ENCODE assay signal across 16 cellular contexts in genomic region chr3:98779936-98780335, GRCh38. TPM values are rescaled to one million over a fixed set of nuclear protein-coding genes. Genes with fewer than 3 reads are reported as not detected.
DNase-seq lines count a peak whose midpoint lies in the region; ATAC-seq, FAIRE-seq and TF ChIP-seq lines count a peak whose summit lies in the region.
"Had no signal": no experiment of that assay in that cellular context is flagged by ENCODE, and none has a peak within 500 bp of the region (broad histone marks: within the 10 kb centered on the region; RNA-seq: fewer than 3 reads in every experiment).

No MANE protein-coding gene starts in this region.

- no peak for TF ChIP-seq POLR2A in endothelial cell of umbilical vein (IDR thresholded peaks at IDR 0.05; ENCODE audit: low read depth, low read length)

- peak overlapping the region; percentile 75 for H3K4me2 ChIP-seq in endothelial cell of umbilical vein (ENCODE audit: insufficient read depth, low read length)

- H3K79me2 ChIP-seq in endothelial cell of umbilical vein (ENCODE audit: control insufficient read depth, insufficient read depth, low read length), result no peaks in the 10 kb centered on the region

- no peak for TF ChIP-seq CTCF in endothelial cell of umbilical vein (IDR thresholded peaks at IDR 0.05; ENCODE audit: extremely low read depth in 1 of 2, insufficient read depth in 1 of 2, low read depth in 1 of 2, low read length in 2 of 2)

- H3K9ac ChIP-seq in endothelial cell of umbilical vein (replicated peaks; ENCODE audit: extremely low read depth, insufficient read depth, low read length), result peak overlapping the region; percentile 89

- H3K9me1 ChIP-seq in endothelial cell of umbilical vein (replicated peaks; ENCODE audit: control insufficient read depth, extremely low read depth, insufficient read depth, low read length), result no peaks in the 10 kb centered on the region

- no peaks in the 10 kb centered on the region for H3K9me3 ChIP-seq in endothelial cell of umbilical vein (replicated peaks; ENCODE audit: control insufficient read depth, insufficient read depth, low read length)
- H3K9me3 ChIP-seq: mucosa of descending colon, vagina had no signal

- POLR2A ChIA-PET in endothelial cell of umbilical vein (lab: Charles Lee), result interaction anchor here (0.6 to 1.7 kb wide), 2 partner anchors 16 to 178 kb away, joined by 3 to 6 read pairs; no protein-coding TSS in a partner anchor

- dilution Hi-C loops in endothelial cell of umbilical vein (cut with MboI; ENCODE audit: extremely low pct_ligation_motif_present, low sequenced_read_pairs), result no loop called here

- TSS peak; percentile 82 for BruUV-seq in endothelial cell of umbilical vein (replicated peaks; lab: Mats Ljungman, UMichigan)

- no peak overlapping the region for H3K4me3 ChIP-seq in endothelial cell of umbilical vein (replicated peaks in 1 of 3; ENCODE audit: insufficient read depth in 1 of 3, low read depth in 1 of 3, low read length in 3 of 3)
- H3K4me3 ChIP-seq: mucosa of descending colon, vagina had no signal

- intact Hi-C loops in endothelial cell of umbilical vein (cut with micrococcal nuclease), result loop anchor here (1.0 kb wide), 3 partner anchors 11 to 46 kb away; no protein-coding TSS in a partner anchor

- no peak overlapping the region for H2AFZ ChIP-seq in endothelial cell of umbilical vein (ENCODE audit: low read depth, low read length)

- ATAC-seq in HG03108 (IDR thresholded peaks at IDR 0.05; ENCODE audit: unreplicated experiment) (no peak), GM19351 (IDR thresholded peaks at IDR 0.05; ENCODE audit: unreplicated experiment) (no peak)
- ATAC-seq: effector memory CD8-positive, alpha-beta T cell; mucosa of descending colon had no signal

- H3K4me1 ChIP-seq in endothelial cell of umbilical vein (ENCODE audit: control insufficient read depth, extremely low read depth, insufficient read depth, low read length), result peaks cover 42% of the 10 kb centered on the region

- peak overlapping the region; percentile 98 for H3K27ac ChIP-seq in endothelial cell of umbilical vein (ENCODE audit: insufficient read depth, low read depth, low read length)

- peaks cover 0 to 6% of the 10 kb centered on the region in 2 experiments for H3K36me3 ChIP-seq in endothelial cell of umbilical vein (ENCODE audit: control insufficient read depth in 2 of 2, extremely low read depth in 1 of 2, insufficient read depth in 2 of 2, low read length in 2 of 2)
- H3K36me3 ChIP-seq: vagina had no signal

- H4K20me1 ChIP-seq in endothelial cell of umbilical vein (replicated peaks; ENCODE audit: control insufficient read depth, extremely low read depth, insufficient read depth, low read length), result no peaks in the 10 kb centered on the region

- CTCF ChIA-PET in endothelial cell of umbilical vein (lab: Charles Lee), result interaction anchor here (1.2 to 4.2 kb wide), 8 partner anchors 11 to 214 kb away, joined by 4 to 35 read pairs (median 12); partner anchors contain the start of gene ST3GAL6

- peak; percentile 84 for FAIRE-seq in endothelial cell of umbilical vein (lab: Jason Lieb, UNC)

- no peaks in the 10 kb centered on the region for H3K27me3 ChIP-seq in endothelial cell of umbilical vein (ENCODE audit: control insufficient read depth in 2 of 2, insufficient read depth in 2 of 2, low read length in 2 of 2)
- H3K27me3 ChIP-seq: vagina had no signal

- DNase-seq in Ammon's horn (ENCODE audit: low spot score), result peak; percentile 82
- DNase-seq in RKO (ENCODE audit: low spot score), result peak; percentile 22
- peak; percentile 97 for DNase-seq in endothelial cell of umbilical vein (ENCODE audit: low read depth, low spot score)
- peak; percentile 68 for DNase-seq in non-pigmented ciliary epithelial cell (ENCODE audit: low read depth)
- no peak for DNase-seq in activated CD8-positive, alpha-beta memory T cell treated with anti-CD3 and anti-CD28 coated beads, Interleukin-2, amount 50 U/mL, for 48 hours
- no peak for DNase-seq in SIG-M5 treated with dmso at 0.1 percent for 504 hours (lab: John Stamatoyannopoulos, UW; ENCODE audit: unreplicated experiment)
- DNase-seq: activated CD4-positive, alpha-beta T cell treated with anti-CD3 and anti-CD28 coated beads, Interleukin-2, amount 10 ng/mL, durations not matched to agents 7 days and 5 days; activated gamma-delta T cell; DMS79 treated with DMSO at 0.1 percent for 48 hours; effector memory CD8-positive, alpha-beta T cell; mucosa of descending colon; right cardiac atrium had no signal

TF ChIP-seq in endothelial cell of umbilical vein, 7 proteins besides CTCF, POLR2A, EP300 and RAD21:
- TF ChIP-seq MYC (IDR thresholded peaks at IDR 0.05; ENCODE audit: low read depth, low read length) (no peak), POLR2AphosphoS5 (IDR thresholded peaks at IDR 0.05; ENCODE audit: insufficient read depth, low read depth, low read length) (no peak), EZH2 (IDR thresholded peaks at IDR 0.05; ENCODE audit: borderline replicate concordance, low read depth, low read length, severe bottlenecking) (no peak), GATA2 (IDR thresholded peaks at IDR 0.05; ENCODE audit: insufficient read depth, insufficient read length, low read depth, low read length) (peak; percentile 88), MAX (IDR thresholded peaks at IDR 0.05; ENCODE audit: insufficient read depth, insufficient read length) (no peak), FOS (IDR thresholded peaks at IDR 0.05; ENCODE audit: borderline replicate concordance, insufficient read depth, low read length) (peak; percentile 76), JUN (IDR thresholded peaks at IDR 0.05; ENCODE audit: borderline replicate concordance, insufficient read depth, insufficient read length, low read depth) (peak; percentile 87)

RNA-seq across cellular contexts. Expression of gene ST3GAL6, which starts 16.8 kb away (rescaled TPM):
- 17.7 and 35.9 TPM in 2 replicates for total RNA-seq in endothelial cell of umbilical vein
- polyA plus RNA-seq in endothelial cell of umbilical vein, result 11.3 and 13.2 TPM in 2 replicates
- polyA plus RNA-seq in endothelial cell of umbilical vein (2011; cell fraction: cytosol; rRNA removed), result 9.4 and 9.9 TPM in 2 replicates
- 44.5 and 49.7 TPM in 2 replicates for polyA plus RNA-seq in endothelial cell of umbilical vein (2011; cell fraction: nucleus; rRNA removed)
- polyA plus RNA-seq in endothelial cell of umbilical vein (2012), result 19.5 and 21.1 TPM in 2 replicates
- 11.9 and 23.9 TPM in 2 replicates for polyA minus RNA-seq in endothelial cell of umbilical vein
- polyA minus RNA-seq in endothelial cell of umbilical vein (2011; cell fraction: cytosol; rRNA and poly(A)+ RNA removed), result not detected
- polyA minus RNA-seq in endothelial cell of umbilical vein (2011; cell fraction: nucleus; rRNA and poly(A)+ RNA removed), result 35.4 and 40.4 TPM in 2 replicates
- polyA plus RNA-seq: IgD-negative memory B cell had no signal

Comparison
In these comparisons a context has a peak if more than half of its experiments do, and no peak if none do; other contexts are left out.
1. DNase-seq: peak in Ammon's horn (single experiment), RKO (single experiment), endothelial cell of umbilical vein (single experiment) and non-pigmented ciliary epithelial cell (single experiment); none in activated CD8-positive, alpha-beta memory T cell treated with anti-CD3 and anti-CD28 coated beads, Interleukin-2, amount 50 U/mL, for 48 hours (single experiment) and SIG-M5 treated with dmso at 0.1 percent for 504 hours (single experiment).